Comparison of ENCODE assay signal across 1 cellular context in genomic region chr19:48169974-48170803, GRCh38.
A peak's percentile ranks its signal among the peaks of the same experiment; 100 is the strongest.
TF ChIP-seq lines count a peak whose summit lies in the region.

TSS of gene LIG1 (minus strand) at chr19:48170344. CDS start at chr19:48165566, 4,778 bp downstream.
TSS of gene ZSWIM9 (plus strand) at chr19:48170680. CDS start at chr19:48171803, 1,123 bp downstream.

TF ChIP-seq in HEK293, 187 proteins besides CTCF, POLR2A, EP300 and RAD21 (continued from another document and continues in another):
- TF ChIP-seq ZBTB11 (tag by site-specific recombination; conservative IDR thresholded peaks at IDR 0.05; ENCODE audit: low read depth) = peak; percentile 49
- no peak for TF ChIP-seq ZNF48 (tag by site-specific recombination; IDR thresholded peaks at IDR 0.05)
- TF ChIP-seq ZNF513 (tag by site-specific recombination; IDR thresholded peaks at IDR 0.05) = no peak
- no peak for TF ChIP-seq ZBTB44 (tag by site-specific recombination; IDR thresholded peaks at IDR 0.05)
- peak; percentile 81 for TF ChIP-seq YY2 (tag by site-specific recombination; IDR thresholded peaks at IDR 0.05)
- no peak for TF ChIP-seq GFI1B (tag by site-specific recombination; IDR thresholded peaks at IDR 0.05)
- peak; percentile 97 for TF ChIP-seq KLF9 (tag by site-specific recombination; IDR thresholded peaks at IDR 0.05; ENCODE audit: low read depth)
- TF ChIP-seq AEBP2 (tag by site-specific recombination; IDR thresholded peaks at IDR 0.05; ENCODE audit: borderline replicate concordance) = no peak
- TF ChIP-seq ZBTB7A (tag by site-specific recombination; IDR thresholded peaks at IDR 0.05; ENCODE audit: low read depth) = peak; percentile 64; the same call in 1 of the 2 replicates
- TF ChIP-seq ZNF248 (tag by site-specific recombination; IDR thresholded peaks at IDR 0.05) = no peak
- TF ChIP-seq SETDB1 (IDR thresholded peaks at IDR 0.05; ENCODE audit: insufficient read length, low read length) = no peak
- no peak for TF ChIP-seq ZBTB6 (tag by site-specific recombination; IDR thresholded peaks at IDR 0.05)
- no peak for TF ChIP-seq ZNF202 (tag by site-specific recombination; IDR thresholded peaks at IDR 0.05; ENCODE audit: borderline replicate concordance)
- TF ChIP-seq KLF10 (tag by site-specific recombination; IDR thresholded peaks at IDR 0.05) = peak; percentile 98
- no peak for TF ChIP-seq ZBTB49 (tag by site-specific recombination; IDR thresholded peaks at IDR 0.05; ENCODE audit: low read depth)
- no peak for TF ChIP-seq ZNF596 (tag by site-specific recombination; IDR thresholded peaks at IDR 0.05)
- peak; percentile 97 for TF ChIP-seq ZBTB26 (tag by site-specific recombination; optimal IDR thresholded peaks at IDR 0.05)
- peak; percentile 98 for TF ChIP-seq ZNF335 (tag by site-specific recombination; conservative IDR thresholded peaks at IDR 0.05)
- TF ChIP-seq BCL6B (tag by site-specific recombination; IDR thresholded peaks at IDR 0.05) = no peak
- TF ChIP-seq ZNF660 (tag by site-specific recombination; IDR thresholded peaks at IDR 0.05) = peak; percentile 53; the same call in 1 of the 2 replicates
- TF ChIP-seq ZNF133 (tag by site-specific recombination; IDR thresholded peaks at IDR 0.05) = peak; percentile 48; the same call in 1 of the 2 replicates
- no peak for TF ChIP-seq ZNF658 (tag by site-specific recombination; IDR thresholded peaks at IDR 0.05)
- TF ChIP-seq ZNF433 (tag by site-specific recombination; IDR thresholded peaks at IDR 0.05; ENCODE audit: low read depth) = no peak
- TF ChIP-seq ZNF600 (tag by site-specific recombination; IDR thresholded peaks at IDR 0.05) = no peak
- TF ChIP-seq PBX3 (CRISPR knock-in tag; IDR thresholded peaks at IDR 0.05) = peak; percentile 96
- no peak for TF ChIP-seq ZNF837 (tag by site-specific recombination; IDR thresholded peaks at IDR 0.05)
- peak; percentile 46 for TF ChIP-seq ZNF24 (tag by site-specific recombination; IDR thresholded peaks at IDR 0.05)
- TF ChIP-seq ZNF280D (tag by site-specific recombination; IDR thresholded peaks at IDR 0.05) = 0 out of 2 replicates have a peak, but pooled peaks have one; percentile 13
- no peak for TF ChIP-seq ZNF140 (tag by site-specific recombination; IDR thresholded peaks at IDR 0.05)
- no peak for TF ChIP-seq ZNF280C (tag by site-specific recombination; IDR thresholded peaks at IDR 0.05)
- TF ChIP-seq ZNF112 (tag by site-specific recombination; IDR thresholded peaks at IDR 0.05) = no peak
